11 cellular contexts compared by ENCODE assay signal in genomic region chr2:60535392-60536312, GRCh38. TPM values are rescaled to one million over a fixed set of nuclear protein-coding genes. Genes with fewer than 3 reads are reported as not detected.
DNase-seq lines count a peak whose midpoint lies in the region; ATAC-seq, FAIRE-seq and TF ChIP-seq lines count a peak whose summit lies in the region.
"Had no signal": no experiment of that assay in that cellular context is flagged by ENCODE, and none has a peak within 500 bp of the region (broad histone marks: within the 10 kb centered on the region; RNA-seq: fewer than 3 reads in every experiment).

No MANE protein-coding gene starts in this region.

- H3K36me3 Mint-ChIP-seq in brain: peaks cover 3% of the 10 kb centered on the region

- no peak overlapping the region for H3K18ac ChIP-seq in trophoblast cell (ENCODE audit: low read length)

- H3K4me3 Mint-ChIP-seq in brain: peak overlapping the region; percentile 42 to 85 (median 79)

- TF ChIP-seq CTCF in GM20000 (IDR thresholded peaks at IDR 0.05; ENCODE audit: extremely low read depth, missing control alignments) (no peak), brain (conservative IDR thresholded peaks at IDR 0.05) (no peak)

- H3K9me3 Mint-ChIP-seq in brain: peaks cover 0 to 5% (median 0%) of the 10 kb centered on the region in 5 experiments

- H3K27ac Mint-ChIP-seq in brain: peak overlapping the region; percentile 13 to 96 (median 91)

- H3K4me1 Mint-ChIP-seq in brain: peaks cover 100% of the 10 kb centered on the region

- H3K14ac ChIP-seq in trophoblast cell (ENCODE audit: low read length): no peak overlapping the region

- peaks cover 2% of the 10 kb centered on the region for H3K79me2 ChIP-seq in trophoblast cell (ENCODE audit: control insufficient read depth, insufficient read depth, low read length, poor library complexity)

- WGBS in trophoblast cell (ENCODE audit: extremely low coverage, insufficient coverage, insufficient read length): no CpG with 5 or more reads among the region's 14 CpGs

- H3K27me3 ChIP-seq in trophoblast cell (ENCODE audit: insufficient read depth, low read length): no peaks in the 10 kb centered on the region
- H3K27me3 ChIP-seq: adrenal gland, BE2C had no signal

- H2AK5ac ChIP-seq in trophoblast cell (ENCODE audit: low read length): no peak overlapping the region

- ATAC-seq in HG03039 (IDR thresholded peaks at IDR 0.05; ENCODE audit: unreplicated experiment): peak; percentile 73
- ATAC-seq in HG03457 (IDR thresholded peaks at IDR 0.05; ENCODE audit: unreplicated experiment): no peak

- POLR2A ChIA-PET in HEK293T (lab: Yijun Ruan, JAX): interaction anchor here (1.0 to 1.9 kb wide), 2 partner anchors 18 to 20 kb away, joined by 4 read pairs; partner anchors contain the start of gene BCL11A

- H4K8ac ChIP-seq in trophoblast cell (ENCODE audit: low read depth, low read length): no peak overlapping the region

- no peak overlapping the region for H2BK120ac ChIP-seq in trophoblast cell (ENCODE audit: insufficient read depth, low read length, poor library complexity)

- H3K9ac ChIP-seq in trophoblast cell (ENCODE audit: low read length): no peak overlapping the region

- H3K27ac ChIP-seq in trophoblast cell (ENCODE audit: low read depth, low read length): no peak overlapping the region
- H3K27ac ChIP-seq: adrenal gland, esophagus muscularis mucosa had no signal

- H3K79me1 ChIP-seq in trophoblast cell (ENCODE audit: low read length): peaks cover 2% of the 10 kb centered on the region

- H2BK12ac ChIP-seq in trophoblast cell (ENCODE audit: low read length): no peak overlapping the region

- no peak for TF ChIP-seq POLR2A in GM12892 (IDR thresholded peaks at IDR 0.05; ENCODE audit: low read depth, low read length)

- CTCF ChIA-PET in HEK293T (lab: Yijun Ruan, JAX): interaction anchor here (1.0 kb wide), 1 partner anchor 14 kb away, joined by 4 read pairs; no protein-coding TSS in a partner anchor

- no peaks in the 10 kb centered on the region for H3K27me3 Mint-ChIP-seq in brain

- H3K4ac ChIP-seq in trophoblast cell (ENCODE audit: low read depth, low read length): no peak overlapping the region

- no peak overlapping the region for H2BK5ac ChIP-seq in trophoblast cell (ENCODE audit: low read depth, low read length, poor library complexity)

- no peak overlapping the region for H3K4me3 ChIP-seq in trophoblast cell (ENCODE audit: low read depth, low read length)
- H3K4me3 ChIP-seq: adrenal gland, esophagus muscularis mucosa had no signal

- DNase-seq in GM12892 (ENCODE audit: insufficient read length) (no peak), GM20000 (ENCODE audit: low spot score) (peak; percentile 36), HEK293T (ENCODE audit: extremely low spot score) (no peak), trophoblast cell (no peak), ureter (ENCODE audit: low spot score) (no peak)
- DNase-seq: adrenal gland, BE2C had no signal

- no peak overlapping the region for H4K12ac ChIP-seq in trophoblast cell (ENCODE audit: low read depth, low read length)

- no peak overlapping the region for H2AFZ ChIP-seq in trophoblast cell (ENCODE audit: insufficient read depth, low read length, poor library complexity)

- H3K9me3 ChIP-seq in trophoblast cell (ENCODE audit: insufficient read depth, low read depth, low read length): no peaks in the 10 kb centered on the region
- H3K9me3 ChIP-seq: adrenal gland, BE2C, esophagus muscularis mucosa had no signal

- peaks cover 8 to 9% of the 10 kb centered on the region in 2 experiments for H3K4me1 ChIP-seq in trophoblast cell (ENCODE audit: control insufficient read depth in 1 of 2, insufficient read depth in 2 of 2, low read length in 2 of 2)

- no peak overlapping the region for H4K91ac ChIP-seq in trophoblast cell (ENCODE audit: low read depth, low read length)

- H3K23ac ChIP-seq in trophoblast cell (ENCODE audit: low read length): no peak overlapping the region

- H3K36me3 ChIP-seq in trophoblast cell (ENCODE audit: control insufficient read depth in 1 of 2, insufficient read depth in 2 of 2, low read length in 2 of 2): peaks cover 2 to 8% of the 10 kb centered on the region in 2 experiments
- H3K36me3 ChIP-seq: adrenal gland, esophagus muscularis mucosa had no signal

- H3K4me2 ChIP-seq in trophoblast cell (ENCODE audit: low read length): no peak overlapping the region

- peak; percentile 91 for FAIRE-seq in GM12892 (lab: Jason Lieb, UNC)

TF ChIP-seq in HEK293T, 16 proteins besides CTCF, POLR2A, EP300 and RAD21:
- TF ChIP-seq NFRKB (IDR thresholded peaks at IDR 0.05): no peak
- no peak for TF ChIP-seq SUZ12 (IDR thresholded peaks at IDR 0.05)
- TF ChIP-seq CTBP1 (IDR thresholded peaks at IDR 0.05; ENCODE audit: borderline replicate concordance): no peak
- TF ChIP-seq L3MBTL2 (conservative IDR thresholded peaks at IDR 0.05): no peak
- TF ChIP-seq FOXA1 (IDR thresholded peaks at IDR 0.05): no peak
- no peak for TF ChIP-seq FOXK2 (IDR thresholded peaks at IDR 0.05)
- TF ChIP-seq HDGF (IDR thresholded peaks at IDR 0.05; ENCODE audit: borderline replicate concordance): no peak
- no peak for TF ChIP-seq BHLHE40 (IDR thresholded peaks at IDR 0.05; ENCODE audit: borderline replicate concordance)
- no peak for TF ChIP-seq LEF1 (IDR thresholded peaks at IDR 0.05; ENCODE audit: borderline replicate concordance)
- TF ChIP-seq PKNOX1 (IDR thresholded peaks at IDR 0.05): no peak
- no peak for TF ChIP-seq ARNT (IDR thresholded peaks at IDR 0.05)
- no peak for TF ChIP-seq ELF4 (IDR thresholded peaks at IDR 0.05)
- no peak for TF ChIP-seq SP1 (IDR thresholded peaks at IDR 0.05)
- TF ChIP-seq FOXM1 (IDR thresholded peaks at IDR 0.05; ENCODE audit: borderline replicate concordance): no peak
- no peak for TF ChIP-seq TARDBP (IDR thresholded peaks at IDR 0.05)
- no peak for TF ChIP-seq ZNF384 (IDR thresholded peaks at IDR 0.05)
TF ChIP-seq in HEK293T: peak in this region for 0.

RNA-seq across cellular contexts. Expression of gene BCL11A, which starts 17.8 kb away (rescaled TPM):
- 7.2 TPM for polyA plus RNA-seq in GM12892 (2012; ENCODE audit: missing spikeins)
- 22.7 TPM for polyA plus RNA-seq in brain (ENCODE audit: insufficient read depth, low read depth, low replicate concordance)
- polyA plus RNA-seq in trophoblast cell (2013): 15.6 and 17.9 TPM in 2 replicates
- 31.4 TPM for total RNA-seq in ureter
